8 cellular contexts compared by ENCODE assay signal in genomic region chr17:4806770-4807533, GRCh38. TPM values are rescaled to one million over a fixed set of nuclear protein-coding genes. Genes with fewer than 3 reads are reported as not detected.
DNase-seq lines count a peak whose midpoint lies in the region; ATAC-seq, FAIRE-seq and TF ChIP-seq lines count a peak whose summit lies in the region.

Gene PLD2, plus strand, starts transcription at chr17:4807152. Its CDS starts 621 bp downstream, at chr17:4807773.

- peak within 1 kb of the TSS; percentile 58 to 62 for H3K9ac ChIP-seq in kidney (ENCODE audit: low read length in 2 of 2)

- peak; percentile 90 for ATAC-seq in HG02943 (IDR thresholded peaks at IDR 0.05; ENCODE audit: low read depth, unreplicated experiment)

- H3K27ac ChIP-seq in kidney (ENCODE audit: low read depth in 2 of 2, low read length in 2 of 2), result no peak within 1 kb of the TSS

- H3K4me1 ChIP-seq in kidney (ENCODE audit: control insufficient read depth in 1 of 2, insufficient read depth in 1 of 2, low read depth in 1 of 2, low read length in 2 of 2), result peaks cover 3 to 4% of the 10 kb centered on the region in 2 donors

- H3K36me3 ChIP-seq in kidney (ENCODE audit: control insufficient read depth in 1 of 2, insufficient read depth in 2 of 2, low read length in 2 of 2), result peaks cover 0 to 2% of the 10 kb centered on the region in 2 donors

- DNase-seq in NK-92 treated with Interleukin-12 subunit alpha and Interleukin-12 subunit beta, amount 100 ng/mL, for 24 hours (lab: John Stamatoyannopoulos, UW), result peak; percentile 57
- DNase-seq in NK-92 (lab: John Stamatoyannopoulos, UW; ENCODE audit: unreplicated experiment) (no peak), NCI-H2227 treated with DMSO at 0.1 percent for 48 hours (lab: John Stamatoyannopoulos, UW) (peak; percentile 45), cerebellar cortex (ENCODE audit: low spot score) (peak; percentile 73), kidney (peak; percentile 95)
- peak; percentile 92 for DNase-seq in activated CD4-positive, CD25-positive, alpha-beta regulatory T cell treated with anti-CD3 and anti-CD28 coated beads, Interleukin-2, amount 50 U/mL, for 72 hours
- peak; percentile 70 to 89 (median 74) for DNase-seq in stimulated activated CD4-positive, alpha-beta T cell treated with anti-CD3 and anti-CD28 coated beads, Interleukin-12 subunit alpha, Interleukin-12 subunit beta, amount 100 ng/mL, for 48 hours (ENCODE audit: low read depth in 2 of 3, low spot score in 1 of 3)

- no peaks in the 10 kb centered on the region for H3K9me3 ChIP-seq in kidney (ENCODE audit: control insufficient read depth in 1 of 2, low read length in 2 of 2)

- intact Hi-C loops in kidney (cut with DNase I), result no loop called here

- no peak for FAIRE-seq in kidney (lab: Jason Lieb, UNC)

- no peak for TF ChIP-seq CTCF in kidney (IDR thresholded peaks at IDR 0.05; ENCODE audit: borderline replicate concordance, extremely low read depth, insufficient read depth)

- H3K4me3 ChIP-seq in kidney (ENCODE audit: low read length in 2 of 2), result peak within 1 kb of the TSS; percentile 50 to 60

RNA-seq across cellular contexts. Expression of gene PLD2, which starts in this region (rescaled TPM):
- 45.4 TPM for total RNA-seq in kidney
- 9.2 TPM for polyA plus RNA-seq in kidney (ENCODE audit: insufficient read depth, low read depth, low replicate concordance)
